In the genomic region with DNA sequence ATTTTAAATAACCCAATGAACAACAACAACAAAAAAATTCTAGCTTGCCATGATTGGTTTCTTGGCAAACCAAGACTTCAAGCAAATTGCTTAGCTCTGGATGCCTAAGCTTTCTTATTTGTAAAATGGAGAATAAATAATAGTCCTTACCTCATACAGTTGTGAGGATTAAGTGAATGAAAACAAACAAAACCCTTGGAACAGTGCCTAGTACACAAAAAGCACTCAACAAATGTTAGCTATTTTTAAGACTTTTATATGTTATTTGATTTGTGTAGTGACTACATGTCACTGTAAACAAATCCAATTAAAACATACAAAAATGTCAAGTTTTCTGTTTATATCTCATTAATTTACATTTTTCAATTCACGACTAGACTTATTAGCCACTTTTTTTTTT, we compare ENCODE assay signal across 34 cellular contexts.
"Had no signal": no experiment of that assay in that cellular context is flagged by ENCODE, and none has a peak within 500 bp of the region (broad histone marks: within the 10 kb centered on the region; RNA-seq: fewer than 3 reads in every experiment).

No MANE protein-coding gene starts in this region.

- H3K27me3 ChIP-seq: adrenal gland, body of pancreas, brain microvascular endothelial cell, breast epithelium had no signal

- H3K36me3 ChIP-seq: adrenal gland, brain microvascular endothelial cell, breast epithelium had no signal

- ATAC-seq: activated CD8-positive, alpha-beta T cell treated with anti-CD3 and anti-CD28 coated beads for 36 hours; activated naive CD4-positive, alpha-beta T cell treated with anti-CD3 and anti-CD28 coated beads, Interleukin-2, amount 50 U/mL, for 72 hours; activated T-cell treated with anti-CD3 and anti-CD28 coated beads, Interleukin-2, amount 50 U/mL, for 4 hours; activated T-cell treated with anti-CD3 and anti-CD28 coated beads, Interleukin-2, amount 50 U/mL, for 72 hours; activated T-helper 17 cell treated with anti-CD3 and anti-CD28 coated beads, Interleukin-2, amount 50 U/mL, for 72 hours; body of pancreas had no signal

- H3K4me1 ChIP-seq: adrenal gland, body of pancreas, breast epithelium had no signal

- DNase-seq: activated B cell treated with CpG ODN at 0.5 μM for 24 hours; activated CD4-positive, alpha-beta memory T cell treated with anti-CD3 and anti-CD28 coated beads for 36 hours; activated CD4-positive, alpha-beta T cell treated with anti-CD3 and anti-CD28 coated beads for 4 hours; activated CD4-positive, alpha-beta T cell treated with anti-CD3 and anti-CD28 coated beads, Interleukin-2, amount 10 ng/mL, durations not matched to agents 24 days and 14 days; activated CD4-positive, alpha-beta T cell treated with anti-CD3 and anti-CD28 coated beads, Interleukin-2, amount 50 U/mL, for 1 hour; activated CD4-positive, alpha-beta T cell treated with anti-CD3 and anti-CD28 coated beads, Interleukin-2, amount 50 U/mL, for 4 hours; activated CD4-positive, CD25-positive, alpha-beta regulatory T cell treated with anti-CD3 and anti-CD28 coated beads, Interleukin-2, amount 50 U/mL, for 72 hours; activated CD8-positive, alpha-beta memory T cell treated with anti-CD3 and anti-CD28 coated beads, Interleukin-2, amount 50 U/mL, for 4 hours; activated CD8-positive, alpha-beta T cell treated with anti-CD3 and anti-CD28 coated beads for 36 hours; activated effector memory CD4-positive, alpha-beta T cell treated with anti-CD3 and anti-CD28 coated beads, Interleukin-2, amount 50 U/mL, for 16 hours; activated gamma-delta T cell treated with Interleukin-2 at 50 U/mL for 16 hours; activated naive CD4-positive, alpha-beta T cell; activated naive CD4-positive, alpha-beta T cell treated with anti-CD3 and anti-CD28 coated beads for 36 hours; activated naive CD4-positive, alpha-beta T cell treated with anti-CD3 and anti-CD28 coated beads, Interleukin-2, amount 50 U/mL, for 16 hours; activated naive CD8-positive, alpha-beta T cell treated with anti-CD3 and anti-CD28 coated beads for 36 hours; activated T-cell treated with anti-CD3 and anti-CD28 coated beads for 4 hours; activated T-cell treated with anti-CD3 and anti-CD28 coated beads, Interleukin-2, amount 50 U/mL, for 1 hour; activated T-cell treated with anti-CD3 and anti-CD28 coated beads, Interleukin-2, amount 50 U/mL, for 4 hours; activated T-cell treated with anti-CD3 and anti-CD28 coated beads, Interleukin-2, amount 50 U/mL, for 72 hours; adrenal gland; amniotic stem cell; aorta; body of pancreas; brain microvascular endothelial cell; central memory CD4-positive, alpha-beta T cell; T-helper 1 cell; T-helper 2 cell; T-helper 9 cell had no signal

- H3K4me3 ChIP-seq: adrenal gland, body of pancreas, breast epithelium had no signal

- H3K27ac ChIP-seq: adrenal gland, body of pancreas, brain microvascular endothelial cell, breast epithelium, VCaP had no signal

- FAIRE-seq: astrocyte, TTC549 had no signal

- H3K9me3 ChIP-seq: body of pancreas had no signal
